ENCODE assay signal across 8 cellular contexts in the genomic region with DNA sequence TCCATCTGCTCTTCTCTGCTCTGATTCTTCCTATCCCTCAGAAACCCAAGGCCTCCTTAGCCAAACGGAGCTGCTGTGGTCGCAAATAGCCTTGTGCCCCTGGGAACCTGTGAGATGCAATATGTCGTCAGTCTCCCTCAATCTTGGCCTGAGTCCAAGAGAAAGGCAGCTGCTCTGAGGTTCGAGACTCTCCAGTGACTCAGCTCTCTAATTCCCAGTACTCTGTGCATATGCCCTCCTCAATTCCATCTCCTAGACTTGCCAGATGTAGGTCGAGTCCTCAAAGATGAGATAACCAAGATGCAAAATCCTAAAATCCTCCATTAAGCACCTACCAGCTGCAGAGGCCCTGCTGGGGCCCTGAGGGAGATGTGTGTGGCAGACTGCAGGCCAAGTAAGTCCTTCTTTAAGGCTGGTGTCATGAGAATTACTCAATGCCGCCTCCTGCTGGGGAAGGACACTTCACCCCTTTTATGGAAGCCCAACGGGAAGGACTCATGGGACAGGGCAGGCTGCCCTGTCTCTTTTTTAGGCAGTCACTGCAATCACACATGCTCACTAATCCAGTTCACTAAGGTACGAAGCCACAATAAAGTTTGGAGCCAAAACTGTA. TPM values are rescaled to one million over a fixed set of nuclear protein-coding genes. Genes with fewer than 3 reads are reported as not detected.
DNase-seq lines count a peak whose midpoint lies in the region; ATAC-seq and TF ChIP-seq lines count a peak whose summit lies in the region.

No MANE protein-coding gene starts in this region.

- H3K9ac ChIP-seq in H9 (ENCODE audit: extremely low read depth, insufficient read length, low read length) (no peak overlapping the region), SU-DHL-6 (ENCODE audit: low read length) (no peak overlapping the region)

- no peak overlapping the region for H3K4ac ChIP-seq in H9 (ENCODE audit: low read depth, low read length)

- H3K79me1 ChIP-seq in H9 (ENCODE audit: insufficient read depth, low read depth, low read length, poor library complexity, severe bottlenecking), result no peaks in the 10 kb centered on the region

- no peaks in the 10 kb centered on the region for H3K36me3 Mint-ChIP-seq in H9 (ENCODE audit: insufficient read depth in 1 of 3, low read depth in 3 of 3)
- no peaks in the 10 kb centered on the region for H3K36me3 Mint-ChIP-seq in chondrocyte (ENCODE audit: low read depth)
- no peaks in the 10 kb centered on the region for H3K36me3 Mint-ChIP-seq in mesothelial cell of epicardium

- H3K18ac ChIP-seq in H9 (ENCODE audit: insufficient read length, low read depth, low read length), result no peak overlapping the region

- H3K9me3 ChIP-seq in H9 (ENCODE audit: control insufficient read depth, low read depth, low read length) (no peaks in the 10 kb centered on the region), SU-DHL-6 (ENCODE audit: insufficient read depth, low read length) (no peaks in the 10 kb centered on the region)

- no peak overlapping the region for H3K56ac ChIP-seq in H9 (ENCODE audit: insufficient read length, low read depth, low read length)

- H3K4me1 Mint-ChIP-seq in H9 (peaks cover 24% of the 10 kb centered on the region in 2 experiments), chondrocyte (ENCODE audit: low read depth) (peaks cover 38% of the 10 kb centered on the region), mesothelial cell of epicardium (peaks cover 15% of the 10 kb centered on the region)

- no peak overlapping the region for H3K14ac ChIP-seq in H9 (ENCODE audit: insufficient read depth, low read length)

- H2BK12ac ChIP-seq in H9 (ENCODE audit: insufficient read length, low read depth, low read length), result no peak overlapping the region

- H2BK15ac ChIP-seq in H9 (ENCODE audit: low read depth, low read length), result no peak overlapping the region

- no peak overlapping the region for H4K8ac ChIP-seq in H9 (replicated peaks; ENCODE audit: insufficient read length, low read depth, low read length)

- H2AFZ ChIP-seq in H9 (ENCODE audit: low read length) (no peak overlapping the region), SU-DHL-6 (ENCODE audit: low read depth, low read length, severe bottlenecking) (no peak overlapping the region)

- no peaks in the 10 kb centered on the region for H3F3A ChIP-seq in SU-DHL-6 (ENCODE audit: insufficient read depth)

- H4K20me1 ChIP-seq in H9 (ENCODE audit: control insufficient read depth, insufficient read depth, insufficient read length), result no peaks in the 10 kb centered on the region
- H4K20me1 ChIP-seq in SU-DHL-6 (ENCODE audit: low read depth, low read length), result no peaks in the 10 kb centered on the region

- no peak overlapping the region for H2BK5ac ChIP-seq in H9 (ENCODE audit: insufficient read length, low read length)

- H3K4me2 ChIP-seq in H9 (ENCODE audit: insufficient read depth, insufficient read length, low read length) (no peak overlapping the region), SU-DHL-6 (ENCODE audit: low read depth, low read length, poor library complexity, severe bottlenecking) (no peak overlapping the region)

- no peaks in the 10 kb centered on the region for H3K79me2 ChIP-seq in H9 (ENCODE audit: insufficient read depth, low read length)
- no peaks in the 10 kb centered on the region for H3K79me2 ChIP-seq in SU-DHL-6 (ENCODE audit: insufficient read depth, low read length)

- H3K27me3 Mint-ChIP-seq in H9 (ENCODE audit: low read depth) (no peaks in the 10 kb centered on the region), chondrocyte (ENCODE audit: low read depth) (no peaks in the 10 kb centered on the region), mesothelial cell of epicardium (ENCODE audit: low read depth) (no peaks in the 10 kb centered on the region)

- H3K4me3 ChIP-seq in SU-DHL-6 (ENCODE audit: insufficient read depth, low read length, poor library complexity, severe bottlenecking), result no peak overlapping the region

- H3T11ph ChIP-seq in H9 (ENCODE audit: low read length), result no peak overlapping the region

- H3K27ac Mint-ChIP-seq in H9 (peak overlapping the region; percentile 31 to 89 (median 72); a peak in 5 of 7 replicates), chondrocyte (ENCODE audit: unreplicated experiment) (peak overlapping the region; percentile 93), mesothelial cell of epicardium (peak overlapping the region; percentile 64)

- WGBS in H9 (ENCODE audit: extremely low coverage, insufficient read length, low lambda C conversion rate), result no CpG with 5 or more reads among the region's 8 CpGs

- H2BK120ac ChIP-seq in H9 (ENCODE audit: low read depth, low read length, poor library complexity, severe bottlenecking), result no peak overlapping the region

- H3K9me3 Mint-ChIP-seq in H9 (no peaks in the 10 kb centered on the region), chondrocyte (ENCODE audit: low read depth) (no peaks in the 10 kb centered on the region), mesothelial cell of epicardium (no peaks in the 10 kb centered on the region)

- no peak overlapping the region for H2BK20ac ChIP-seq in H9 (ENCODE audit: low read depth, low read length, poor library complexity, severe bottlenecking)

- DNase-seq in AML-193 (lab: John Stamatoyannopoulos, UW), result peak; percentile 38 to 61
- peak; percentile 86 for DNase-seq in H9
- no peak for DNase-seq in chondrocyte (ENCODE audit: low spot score)
- DNase-seq in mesothelial cell of epicardium (ENCODE audit: low spot score in 2 of 2, unreplicated experiment in 2 of 2), result no peak
- no peak for DNase-seq in DMS79 treated with DMSO at 0.1 percent for 48 hours (lab: John Stamatoyannopoulos, UW)

- no peaks in the 10 kb centered on the region for H3K36me3 ChIP-seq in SU-DHL-6 (ENCODE audit: low read length)

- no peak overlapping the region for H4K91ac ChIP-seq in H9 (ENCODE audit: insufficient read length, low read depth, low read length)

- H4K5ac ChIP-seq in H9 (ENCODE audit: insufficient read length, low read depth, low read length), result no peak overlapping the region

- no peak overlapping the region for H3K27ac ChIP-seq in H9 (ENCODE audit: insufficient read length, low read depth, low read length)
- no peak overlapping the region for H3K27ac ChIP-seq in SU-DHL-6 (ENCODE audit: low read depth, low read length)

- peaks cover 4% of the 10 kb centered on the region; the same call in 1 of the 2 replicates for H3K4me1 ChIP-seq in H9 (ENCODE audit: insufficient read depth, low read length)

- TF ChIP-seq CTCF in H9 (conservative IDR thresholded peaks at IDR 0.05), result peak; percentile 84
- TF ChIP-seq CTCF in SU-DHL-6 (IDR thresholded peaks at IDR 0.05; ENCODE audit: insufficient read depth, low read length, poor library complexity, severe bottlenecking), result peak; percentile 15
- peak; percentile 76 for TF ChIP-seq CTCF in chondrocyte (IDR thresholded peaks at IDR 0.05)
- peak; percentile 27 for TF ChIP-seq CTCF in mesothelial cell of epicardium (IDR thresholded peaks at IDR 0.05; ENCODE audit: unreplicated experiment)

- H3K23me2 ChIP-seq in H9 (ENCODE audit: insufficient read length, low read depth, low read length, poor library complexity, severe bottlenecking), result no peaks in the 10 kb centered on the region

- ATAC-seq in HG03460 (IDR thresholded peaks at IDR 0.05; ENCODE audit: unreplicated experiment), result no peak
- no peak for ATAC-seq in GM21447 (IDR thresholded peaks at IDR 0.05; ENCODE audit: unreplicated experiment)

- H3K9me2 ChIP-seq in SU-DHL-6 (replicated peaks; ENCODE audit: insufficient read depth, low read length), result no peaks in the 10 kb centered on the region

- no peak overlapping the region for H3K4me3 Mint-ChIP-seq in H9
- H3K4me3 Mint-ChIP-seq in chondrocyte (ENCODE audit: unreplicated experiment), result no peak overlapping the region
- no peak overlapping the region for H3K4me3 Mint-ChIP-seq in mesothelial cell of epicardium

- H2AK5ac ChIP-seq in H9 (ENCODE audit: insufficient read length, low read length), result no peak overlapping the region

- H3K23ac ChIP-seq in H9 (ENCODE audit: insufficient read length, low read depth, low read length), result no peak overlapping the region

- H3K27me3 ChIP-seq in H9 (ENCODE audit: insufficient read depth, low read length) (no peaks in the 10 kb centered on the region), SU-DHL-6 (ENCODE audit: low read length) (no peaks in the 10 kb centered on the region)

RNA-seq across cellular contexts. Expression of gene C6orf15, which starts 28.5 kb away (rescaled TPM):
- total RNA-seq in H9 (2021) (not detected in 2 replicates), chondrocyte (0.37 TPM in 1 of 3 replicates, not detected in the others), mesothelial cell of epicardium (not detected in 3 replicates)

RNA-seq across cellular contexts. Expression of gene PSORS1C1, which starts 30.8 kb away (rescaled TPM):
- 0.48 TPM in 2 replicates for total RNA-seq in H9 (2021)
- total RNA-seq in chondrocyte, result 4.2 to 6.0 TPM (median 5.5 TPM) in 3 replicates
- total RNA-seq in mesothelial cell of epicardium, result 0.29 to 1.1 TPM (median 0.72 TPM) in 3 replicates

RNA-seq across cellular contexts. Expression of gene CDSN, which starts 36.4 kb away (rescaled TPM):
- total RNA-seq in H9 (2021), result not detected in 2 replicates
- 0.12 TPM in 1 of 3 replicates, not detected in the others for total RNA-seq in chondrocyte
- not detected in 3 replicates for total RNA-seq in mesothelial cell of epicardium

RNA-seq across cellular contexts. Expression of gene PSORS1C2, which starts 55.0 kb away (rescaled TPM):
- total RNA-seq in H9 (2021) (0.31 and 0.33 TPM in 2 replicates), chondrocyte (not detected in 3 replicates), mesothelial cell of epicardium (not detected in 3 replicates)

Comparison
In these comparisons a context has a peak if more than half of its experiments do, and no peak if none do; other contexts are left out.
1. DNase-seq: peak in AML-193 (2 of 2) and H9 (single experiment); none in chondrocyte (single experiment), mesothelial cell of epicardium (0 of 2) and DMS79 treated with DMSO at 0.1 percent for 48 hours (single experiment).
2. CTCF ChIP-seq: peak in every context shown above with its lines; median percentile 84 in H9; 76 in chondrocyte; 27 in mesothelial cell of epicardium; 15 in SU-DHL-6.
3. Peak in every context shown above with its lines, with median percentiles within 50 percentile points of each other: H3K27ac Mint-ChIP-seq.